Comparison of ENCODE assay signal across 38 cellular contexts in the genomic region with DNA sequence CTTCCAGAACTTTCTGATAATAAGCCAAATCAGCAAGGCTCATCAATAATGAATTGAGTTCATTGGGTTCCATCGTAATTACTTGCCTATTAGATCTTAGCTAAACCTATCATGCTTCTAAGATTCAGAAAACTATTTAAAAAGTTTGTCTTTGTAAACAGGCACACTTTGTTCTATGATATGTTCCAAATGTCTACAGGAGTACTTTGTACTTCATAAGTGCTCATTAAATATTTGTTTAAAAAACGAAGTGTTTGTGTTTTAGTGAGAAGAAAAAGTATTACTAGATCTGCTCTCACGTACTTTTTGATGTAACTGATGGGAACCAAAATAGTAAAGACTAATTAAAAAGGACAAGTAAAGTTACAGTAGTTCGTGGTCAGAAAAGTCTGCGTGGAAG.
"Had no signal": no experiment of that assay in that cellular context is flagged by ENCODE, and none has a peak within 500 bp of the region (broad histone marks: within the 10 kb centered on the region; RNA-seq: fewer than 3 reads in every experiment).

No MANE protein-coding gene starts in this region.

- FAIRE-seq: bronchial epithelial cell, TTC549 had no signal

- H3K27me3 ChIP-seq: adrenal gland, cardiac muscle cell had no signal

- H3K27ac Mint-ChIP-seq: activated B cell treated with CpG ODN at 0.5 μM for 24 hours; activated CD4-positive, alpha-beta memory T cell treated with anti-CD3 and anti-CD28 coated beads for 36 hours; activated CD4-positive, alpha-beta T cell treated with anti-CD3 and anti-CD28 coated beads, Interleukin-2, amount 10 ng/mL, durations not matched to agents 24 days and 14 days; activated CD8-positive, alpha-beta T cell treated with anti-CD3 and anti-CD28 coated beads for 36 hours; activated naive CD4-positive, alpha-beta T cell treated with anti-CD3 and anti-CD28 coated beads for 36 hours; activated naive CD4-positive, alpha-beta T cell treated with anti-CD3 and anti-CD28 coated beads, Interleukin-2, amount 50 U/mL, for 72 hours; activated naive CD8-positive, alpha-beta T cell treated with anti-CD3 and anti-CD28 coated beads for 36 hours; activated T-cell treated with anti-CD3 and anti-CD28 coated beads, Interleukin-2, amount 50 U/mL, for 72 hours; activated T-helper 1 cell treated with anti-CD3 and anti-CD28 coated beads, Interleukin-12 subunit alpha, Interleukin-12 subunit beta, Interleukin-2, Interleukin-4 antibody, amounts not matched to agents 30 ng/mL and 10 ng/mL and 1 ng/mL, durations not matched to agents 14 hours and 24 hours and 36 hours; activated T-helper 17 cell treated with anti-CD3 and anti-CD28 coated beads, Interleukin-2, amount 50 U/mL, for 72 hours; brain; T-helper 1 cell treated with Interleukin-12 subunit alpha and Interleukin-12 subunit beta and Interleukin-4 antibody, amounts not matched to agents 30 μg/mL and 1 μg/mL, for 36 hours; T-helper 2 cell treated with Interferon-gamma antibody and Interleukin-4, amounts not matched to agents 5 μg/mL and 100 μg/mL, for 36 hours had no signal

- ATAC-seq: activated CD8-positive, alpha-beta T cell treated with anti-CD3 and anti-CD28 coated beads for 36 hours; activated naive CD4-positive, alpha-beta T cell treated with anti-CD3 and anti-CD28 coated beads, Interleukin-2, amount 50 U/mL, for 72 hours; activated T-cell treated with anti-CD3 and anti-CD28 coated beads, Interleukin-2, amount 50 U/mL, for 4 hours; activated T-cell treated with anti-CD3 and anti-CD28 coated beads, Interleukin-2, amount 50 U/mL, for 72 hours; activated T-helper 17 cell treated with anti-CD3 and anti-CD28 coated beads, Interleukin-2, amount 50 U/mL, for 72 hours had no signal

- H3K36me3 ChIP-seq: adrenal gland, cardiac muscle cell had no signal

- H3K4me3 ChIP-seq: adrenal gland, cardiac muscle cell had no signal

- H3K27ac ChIP-seq: adrenal gland, cardiac muscle cell, VCaP had no signal

- H3K9me3 ChIP-seq: adrenal gland had no signal

- DNase-seq: activated B cell treated with CpG ODN at 0.5 μM for 24 hours; activated CD4-positive, alpha-beta memory T cell treated with anti-CD3 and anti-CD28 coated beads for 36 hours; activated CD4-positive, alpha-beta T cell treated with anti-CD3 and anti-CD28 coated beads for 4 hours; activated CD4-positive, alpha-beta T cell treated with anti-CD3 and anti-CD28 coated beads, Interleukin-2, amount 10 ng/mL, durations not matched to agents 24 days and 14 days; activated CD4-positive, alpha-beta T cell treated with anti-CD3 and anti-CD28 coated beads, Interleukin-2, amount 50 U/mL, for 1 hour; activated CD4-positive, alpha-beta T cell treated with anti-CD3 and anti-CD28 coated beads, Interleukin-2, amount 50 U/mL, for 4 hours; activated CD4-positive, CD25-positive, alpha-beta regulatory T cell treated with anti-CD3 and anti-CD28 coated beads, Interleukin-2, amount 50 U/mL, for 72 hours; activated CD8-positive, alpha-beta memory T cell treated with anti-CD3 and anti-CD28 coated beads, Interleukin-2, amount 50 U/mL, for 4 hours; activated CD8-positive, alpha-beta T cell treated with anti-CD3 and anti-CD28 coated beads for 36 hours; activated effector memory CD4-positive, alpha-beta T cell treated with anti-CD3 and anti-CD28 coated beads, Interleukin-2, amount 50 U/mL, for 16 hours; activated gamma-delta T cell treated with Interleukin-2 at 50 U/mL for 16 hours; activated naive CD4-positive, alpha-beta T cell; activated naive CD4-positive, alpha-beta T cell treated with anti-CD3 and anti-CD28 coated beads for 36 hours; activated naive CD4-positive, alpha-beta T cell treated with anti-CD3 and anti-CD28 coated beads, Interleukin-2, amount 50 U/mL, for 16 hours; activated naive CD8-positive, alpha-beta T cell treated with anti-CD3 and anti-CD28 coated beads for 36 hours; activated T-cell treated with anti-CD3 and anti-CD28 coated beads for 4 hours; activated T-cell treated with anti-CD3 and anti-CD28 coated beads, Interleukin-2, amount 50 U/mL, for 1 hour; activated T-cell treated with anti-CD3 and anti-CD28 coated beads, Interleukin-2, amount 50 U/mL, for 4 hours; activated T-cell treated with anti-CD3 and anti-CD28 coated beads, Interleukin-2, amount 50 U/mL, for 72 hours; adrenal gland; amniotic stem cell; aorta; caudate nucleus; cerebellar nuclear complex; T-helper 1 cell; T-helper 2 cell; T-helper 9 cell had no signal

- H3K4me1 Mint-ChIP-seq: activated B cell treated with CpG ODN at 0.5 μM for 24 hours; activated CD4-positive, alpha-beta T cell treated with anti-CD3 and anti-CD28 coated beads, Interleukin-2, amount 10 ng/mL, durations not matched to agents 24 days and 14 days; activated naive CD8-positive, alpha-beta T cell treated with anti-CD3 and anti-CD28 coated beads for 36 hours; activated T-helper 17 cell treated with anti-CD3 and anti-CD28 coated beads, Interleukin-2, amount 50 U/mL, for 72 hours; brain; central memory CD8-positive, alpha-beta T cell had no signal

- H3K4me3 Mint-ChIP-seq: activated B cell treated with CpG ODN at 0.5 μM for 24 hours; activated CD4-positive, alpha-beta memory T cell treated with anti-CD3 and anti-CD28 coated beads for 36 hours; activated CD4-positive, alpha-beta T cell treated with anti-CD3 and anti-CD28 coated beads, Interleukin-2, amount 10 ng/mL, durations not matched to agents 24 days and 14 days; activated CD8-positive, alpha-beta T cell treated with anti-CD3 and anti-CD28 coated beads for 36 hours; activated naive CD4-positive, alpha-beta T cell treated with anti-CD3 and anti-CD28 coated beads for 36 hours; activated naive CD8-positive, alpha-beta T cell treated with anti-CD3 and anti-CD28 coated beads for 36 hours; activated T-cell treated with anti-CD3 and anti-CD28 coated beads, Interleukin-2, amount 50 U/mL, for 4 hours; activated T-cell treated with anti-CD3 and anti-CD28 coated beads, Interleukin-2, amount 50 U/mL, for 72 hours; activated T-helper 1 cell treated with anti-CD3 and anti-CD28 coated beads, Interleukin-12 subunit alpha, Interleukin-12 subunit beta, Interleukin-2, Interleukin-4 antibody, amounts not matched to agents 30 ng/mL and 10 ng/mL and 1 ng/mL, durations not matched to agents 14 hours and 24 hours and 36 hours; activated T-helper 17 cell treated with anti-CD3 and anti-CD28 coated beads, Interleukin-2, amount 50 U/mL, for 72 hours; brain; central memory CD8-positive, alpha-beta T cell; T-helper 1 cell treated with Interleukin-12 subunit alpha and Interleukin-12 subunit beta and Interleukin-4 antibody, amounts not matched to agents 30 μg/mL and 1 μg/mL, for 36 hours; T-helper 2 cell treated with Interferon-gamma antibody and Interleukin-4, amounts not matched to agents 5 μg/mL and 100 μg/mL, for 36 hours had no signal

- H3K27me3 Mint-ChIP-seq: activated B cell treated with CpG ODN at 0.5 μM for 24 hours; activated CD4-positive, alpha-beta memory T cell treated with anti-CD3 and anti-CD28 coated beads for 36 hours; activated CD4-positive, alpha-beta T cell treated with anti-CD3 and anti-CD28 coated beads, Interleukin-2, amount 10 ng/mL, durations not matched to agents 24 days and 14 days; activated CD8-positive, alpha-beta T cell treated with anti-CD3 and anti-CD28 coated beads for 36 hours; activated naive CD8-positive, alpha-beta T cell treated with anti-CD3 and anti-CD28 coated beads for 36 hours; activated T-helper 17 cell treated with anti-CD3 and anti-CD28 coated beads, Interleukin-2, amount 50 U/mL, for 72 hours; central memory CD8-positive, alpha-beta T cell had no signal

- H3K36me3 Mint-ChIP-seq: activated CD4-positive, alpha-beta memory T cell treated with anti-CD3 and anti-CD28 coated beads for 36 hours; activated naive CD8-positive, alpha-beta T cell treated with anti-CD3 and anti-CD28 coated beads for 36 hours had no signal

- H3K4me1 ChIP-seq: adrenal gland had no signal
